15 cellular contexts compared by ENCODE assay signal in genomic region chr2:163887182-163887581, GRCh38.
DNase-seq lines count a peak whose midpoint lies in the region; ATAC-seq, FAIRE-seq and TF ChIP-seq lines count a peak whose summit lies in the region.
"Had no signal": no experiment of that assay in that cellular context is flagged by ENCODE, and none has a peak within 500 bp of the region (broad histone marks: within the 10 kb centered on the region; RNA-seq: fewer than 3 reads in every experiment).

No MANE protein-coding gene starts in this region.

- no TSS peak for BruUV-seq in PC-9 (replicated peaks; lab: Mats Ljungman, UMichigan)

- H3K27ac ChIP-seq in PC-9 = no peak overlapping the region
- H3K27ac ChIP-seq: epithelial cell of prostate had no signal

- no peak overlapping the region for H3K4me3 ChIP-seq in PC-9
- H3K4me3 ChIP-seq in fibroblast of mammary gland (ENCODE audit: control insufficient read depth, low read depth, low read length) = no peak overlapping the region

- CTCF ChIA-PET in PC-9 (lab: Charles Lee) = interaction anchor here (0.6 kb wide), 1 partner anchor 553 kb away, joined by 3 read pairs; no protein-coding TSS in a partner anchor

- H3K27me3 Mint-ChIP-seq in progenitor cell of endocrine pancreas = no peaks in the 10 kb centered on the region
- H3K27me3 Mint-ChIP-seq: activated naive CD8-positive, alpha-beta T cell treated with anti-CD3 and anti-CD28 coated beads, Interleukin-2, amount 10 ng/mL, durations not matched to agents 7 days and 5 days had no signal

- H3K4me1 ChIP-seq in PC-9 (replicated peaks; ENCODE audit: insufficient read depth) = no peaks in the 10 kb centered on the region

- no peaks in the 10 kb centered on the region for H3K79me2 ChIP-seq in PC-9 (ENCODE audit: low read depth)

- no peaks in the 10 kb centered on the region for H3K36me3 Mint-ChIP-seq in progenitor cell of endocrine pancreas (ENCODE audit: insufficient read depth)
- H3K36me3 Mint-ChIP-seq: activated naive CD8-positive, alpha-beta T cell treated with anti-CD3 and anti-CD28 coated beads, Interleukin-2, amount 10 ng/mL, durations not matched to agents 7 days and 5 days had no signal

- no peaks in the 10 kb centered on the region for H3K9me3 ChIP-seq in PC-9 (ENCODE audit: insufficient read depth, low read depth)

- no peaks in the 10 kb centered on the region for H3K9me2 ChIP-seq in PC-9 (ENCODE audit: insufficient read depth)

- no peaks in the 10 kb centered on the region for H3K27me3 ChIP-seq in PC-9 (ENCODE audit: insufficient read depth, low read depth)

- POLR2A ChIA-PET in PC-9 (lab: Charles Lee; ENCODE audit: unreplicated experiment) = interaction anchor here (0.6 kb wide), 1 partner anchor 32 kb away, joined by 4 read pairs; no protein-coding TSS in a partner anchor

- peaks cover 3% of the 10 kb centered on the region for H3K4me1 Mint-ChIP-seq in progenitor cell of endocrine pancreas (ENCODE audit: low read depth)
- H3K4me1 Mint-ChIP-seq: activated naive CD8-positive, alpha-beta T cell treated with anti-CD3 and anti-CD28 coated beads, Interleukin-2, amount 10 ng/mL, durations not matched to agents 7 days and 5 days had no signal

- intact Hi-C loops in PC-9 (cut with micrococcal nuclease; ENCODE audit: unreplicated experiment) = no loop called here

- H4K20me1 ChIP-seq in PC-9 (ENCODE audit: insufficient read depth) = no peaks in the 10 kb centered on the region

- peak; percentile 82 for FAIRE-seq in G401.6 (lab: Jason Lieb, UNC)

- H3K4me2 ChIP-seq in PC-9 = no peak overlapping the region

- H3K9me3 Mint-ChIP-seq in progenitor cell of endocrine pancreas (ENCODE audit: low read depth) = no peaks in the 10 kb centered on the region

- DNase-seq in PC-9 = no peak
- no peak for DNase-seq in fibroblast of mammary gland (ENCODE audit: low read depth)
- no peak for DNase-seq in progenitor cell of endocrine pancreas (ENCODE audit: low spot score, unreplicated experiment)
- DNase-seq in GOT3 (lab: John Stamatoyannopoulos, UW) = no peak
- DNase-seq: activated CD4-positive, alpha-beta T cell treated with anti-CD3 and anti-CD28 coated beads, Interleukin-2, amount 50 U/mL, for 48 hours; activated naive CD8-positive, alpha-beta T cell treated with anti-CD3 and anti-CD28 coated beads, Interleukin-2, amount 10 ng/mL, durations not matched to agents 7 days and 5 days; activated T-cell treated with anti-CD3 and anti-CD28 coated beads, Interleukin-2, amount 50 U/mL, for 4 hours; C1 segment of cervical spinal cord; NCI-H187; NCI-H510A treated with DMSO at 0.1 percent for 48 hours had no signal

- TF ChIP-seq CTCF in PC-9 (conservative IDR thresholded peaks at IDR 0.05) = peak; percentile 34
- peak; percentile 31 for TF ChIP-seq CTCF in fibroblast of mammary gland (conservative IDR thresholded peaks at IDR 0.05; ENCODE audit: control insufficient read depth, insufficient read depth, low read depth, low read length)
- TF ChIP-seq CTCF in progenitor cell of endocrine pancreas (IDR thresholded peaks at IDR 0.05; ENCODE audit: unreplicated experiment) = peak; percentile 43

- H3F3A ChIP-seq in PC-9 (ENCODE audit: insufficient read depth, low read depth) = no peaks in the 10 kb centered on the region

- no peak overlapping the region for H2AFZ ChIP-seq in PC-9

- ATAC-seq in GM19467 (IDR thresholded peaks at IDR 0.05; ENCODE audit: unreplicated experiment) = no peak
- ATAC-seq in HG03439 (IDR thresholded peaks at IDR 0.05; ENCODE audit: unreplicated experiment) = no peak
- ATAC-seq: activated T-cell treated with anti-CD3 and anti-CD28 coated beads, Interleukin-2, amount 50 U/mL, for 4 hours; left lobe of liver had no signal

- no peaks in the 10 kb centered on the region for H3K36me3 ChIP-seq in PC-9 (ENCODE audit: low read depth)

- no peak overlapping the region for H3K27ac Mint-ChIP-seq in progenitor cell of endocrine pancreas
- H3K27ac Mint-ChIP-seq: activated naive CD8-positive, alpha-beta T cell treated with anti-CD3 and anti-CD28 coated beads, Interleukin-2, amount 10 ng/mL, durations not matched to agents 7 days and 5 days had no signal

- H3K4me3 Mint-ChIP-seq in progenitor cell of endocrine pancreas (ENCODE audit: low read depth) = no peak overlapping the region
- H3K4me3 Mint-ChIP-seq: activated naive CD8-positive, alpha-beta T cell treated with anti-CD3 and anti-CD28 coated beads, Interleukin-2, amount 10 ng/mL, durations not matched to agents 7 days and 5 days; activated T-cell treated with anti-CD3 and anti-CD28 coated beads, Interleukin-2, amount 50 U/mL, for 4 hours had no signal
